9 cellular contexts compared by ENCODE assay signal in the genomic region with DNA sequence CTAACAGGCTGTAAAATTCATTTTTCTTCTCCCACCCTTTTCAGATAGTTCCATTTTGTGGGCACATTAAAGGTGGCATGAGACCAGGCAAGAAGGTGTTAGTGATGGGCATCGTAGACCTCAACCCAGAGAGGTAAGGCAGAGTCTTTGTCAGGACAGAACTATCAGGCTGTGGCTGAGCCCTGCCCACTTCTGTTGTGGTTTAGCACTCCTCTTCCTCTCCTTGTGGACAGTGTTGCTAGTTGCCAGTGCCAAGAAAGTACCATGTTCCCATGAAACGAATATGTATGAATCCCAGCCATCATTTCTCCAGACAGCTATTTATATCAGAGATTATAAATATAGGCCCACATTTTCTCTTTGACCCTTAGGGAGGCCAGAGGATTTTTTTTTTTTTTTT. TPM values are rescaled to one million over a fixed set of nuclear protein-coding genes. Genes with fewer than 3 reads are reported as not detected.
DNase-seq lines count a peak whose midpoint lies in the region; ATAC-seq and TF ChIP-seq lines count a peak whose summit lies in the region.
"Had no signal": no experiment of that assay in that cellular context is flagged by ENCODE, and none has a peak within 500 bp of the region (broad histone marks: within the 10 kb centered on the region; RNA-seq: fewer than 3 reads in every experiment).

No MANE protein-coding gene starts in this region.

- no peak for DNase-seq in activated naive CD4-positive, alpha-beta T cell treated with anti-CD3 and anti-CD28 coated beads, Interleukin-2, amount 10 ng/mL, durations not matched to agents 7 days and 5 days
- no peak for DNase-seq in activated naive CD4-positive, alpha-beta T cell treated with anti-CD3 and anti-CD28 coated beads, Interleukin-2, amount 50 U/mL, for 16 hours
- no peak for DNase-seq in activated CD4-positive, alpha-beta memory T cell treated with anti-CD3 and anti-CD28 coated beads, Interleukin-2, amount 10 ng/mL, durations not matched to agents 7 days and 5 days
- no peak for DNase-seq in immature natural killer cell
- no peak for DNase-seq in type B pancreatic cell (ENCODE audit: extremely low spot score, unreplicated experiment)
- no peak for DNase-seq in sciatic nerve (ENCODE audit: low spot score)
- DNase-seq: stimulated activated CD4-positive, alpha-beta T cell treated with anti-CD3 and anti-CD28 coated beads, Interleukin-12 subunit alpha, Interleukin-12 subunit beta, amount 100 ng/mL, for 4 hours had no signal

- no peaks in the 10 kb centered on the region for H3K36me3 Mint-ChIP-seq in activated naive CD4-positive, alpha-beta T cell treated with anti-CD3 and anti-CD28 coated beads, Interleukin-2, amount 10 ng/mL, durations not matched to agents 7 days and 5 days
- no peaks in the 10 kb centered on the region for H3K36me3 Mint-ChIP-seq in activated CD4-positive, alpha-beta memory T cell treated with anti-CD3 and anti-CD28 coated beads, Interleukin-2, amount 10 ng/mL, durations not matched to agents 7 days and 5 days (ENCODE audit: low read depth)
- H3K36me3 Mint-ChIP-seq in immature natural killer cell (peaks cover 0 to 3% (median 0%) of the 10 kb centered on the region in 3 donors), type B pancreatic cell (peaks cover 26% of the 10 kb centered on the region)

- CTCF ChIA-PET in activated naive CD4-positive, alpha-beta T cell treated with anti-CD3 and anti-CD28 coated beads, Interleukin-2, amount 10 ng/mL, durations not matched to agents 7 days and 5 days (lab: Charles Lee), result interaction anchor here (1.2 to 2.2 kb wide), 2 partner anchors 33 to 131 kb away, joined by 4 to 10 read pairs; no protein-coding TSS in a partner anchor
- CTCF ChIA-PET in activated CD4-positive, alpha-beta memory T cell treated with anti-CD3 and anti-CD28 coated beads, Interleukin-2, amount 10 ng/mL, durations not matched to agents 7 days and 5 days (lab: Charles Lee), result interaction anchor here (1.3 to 2.9 kb wide), 2 partner anchors 32 to 125 kb away, joined by 6 to 14 read pairs; no protein-coding TSS in a partner anchor

- TF ChIP-seq CTCF in type B pancreatic cell (conservative IDR thresholded peaks at IDR 0.05), result no peak

- peaks cover 55% of the 10 kb centered on the region for H3K27me3 Mint-ChIP-seq in activated naive CD4-positive, alpha-beta T cell treated with anti-CD3 and anti-CD28 coated beads, Interleukin-2, amount 10 ng/mL, durations not matched to agents 7 days and 5 days
- peaks cover 30% of the 10 kb centered on the region for H3K27me3 Mint-ChIP-seq in activated CD4-positive, alpha-beta memory T cell treated with anti-CD3 and anti-CD28 coated beads, Interleukin-2, amount 10 ng/mL, durations not matched to agents 7 days and 5 days
- H3K27me3 Mint-ChIP-seq in immature natural killer cell (ENCODE audit: low read depth in 3 of 3) (peaks cover 8 to 14% (median 9%) of the 10 kb centered on the region in 3 donors), type B pancreatic cell (no peaks in the 10 kb centered on the region)

- ATAC-seq in GM18868 (IDR thresholded peaks at IDR 0.05; ENCODE audit: unreplicated experiment) (no peak), GM21447 (IDR thresholded peaks at IDR 0.05; ENCODE audit: unreplicated experiment) (no peak), sciatic nerve (no peak)

- no peak overlapping the region for H3K27ac Mint-ChIP-seq in activated naive CD4-positive, alpha-beta T cell treated with anti-CD3 and anti-CD28 coated beads, Interleukin-2, amount 10 ng/mL, durations not matched to agents 7 days and 5 days
- H3K27ac Mint-ChIP-seq in activated CD4-positive, alpha-beta memory T cell treated with anti-CD3 and anti-CD28 coated beads, Interleukin-2, amount 10 ng/mL, durations not matched to agents 7 days and 5 days, result no peak overlapping the region
- H3K27ac Mint-ChIP-seq in immature natural killer cell (no peak overlapping the region), type B pancreatic cell (peak overlapping the region; percentile 92)

- intact Hi-C loops in sciatic nerve (cut with DNase I), result no loop called here

- POLR2A ChIA-PET in activated CD4-positive, alpha-beta memory T cell treated with anti-CD3 and anti-CD28 coated beads, Interleukin-2, amount 10 ng/mL, durations not matched to agents 7 days and 5 days (lab: Charles Lee), result interaction anchor here (0.6 kb wide), 1 partner anchor 554 kb away, joined by 3 read pairs; no protein-coding TSS in a partner anchor

- peak overlapping the region; percentile 72 for H3K4me3 Mint-ChIP-seq in activated naive CD4-positive, alpha-beta T cell treated with anti-CD3 and anti-CD28 coated beads, Interleukin-2, amount 10 ng/mL, durations not matched to agents 7 days and 5 days
- H3K4me3 Mint-ChIP-seq in activated CD4-positive, alpha-beta memory T cell treated with anti-CD3 and anti-CD28 coated beads, Interleukin-2, amount 10 ng/mL, durations not matched to agents 7 days and 5 days, result peak overlapping the region; percentile 69
- H3K4me3 Mint-ChIP-seq in immature natural killer cell (peak overlapping the region; percentile 79 to 85 (median 82)), type B pancreatic cell (peak overlapping the region; percentile 94)

- no peaks in the 10 kb centered on the region for H3K9me3 Mint-ChIP-seq in activated naive CD4-positive, alpha-beta T cell treated with anti-CD3 and anti-CD28 coated beads, Interleukin-2, amount 10 ng/mL, durations not matched to agents 7 days and 5 days
- H3K9me3 Mint-ChIP-seq in activated CD4-positive, alpha-beta memory T cell treated with anti-CD3 and anti-CD28 coated beads, Interleukin-2, amount 10 ng/mL, durations not matched to agents 7 days and 5 days, result no peaks in the 10 kb centered on the region
- H3K9me3 Mint-ChIP-seq in immature natural killer cell (peaks cover 0 to 2% (median 0%) of the 10 kb centered on the region in 6 donors), type B pancreatic cell (no peaks in the 10 kb centered on the region)

- H3K4me1 Mint-ChIP-seq in activated naive CD4-positive, alpha-beta T cell treated with anti-CD3 and anti-CD28 coated beads, Interleukin-2, amount 10 ng/mL, durations not matched to agents 7 days and 5 days, result peaks cover 12% of the 10 kb centered on the region
- H3K4me1 Mint-ChIP-seq in activated CD4-positive, alpha-beta memory T cell treated with anti-CD3 and anti-CD28 coated beads, Interleukin-2, amount 10 ng/mL, durations not matched to agents 7 days and 5 days, result peaks cover 10% of the 10 kb centered on the region
- peaks cover 6 to 19% of the 10 kb centered on the region in 2 donors for H3K4me1 Mint-ChIP-seq in immature natural killer cell
- H3K4me1 Mint-ChIP-seq in type B pancreatic cell (ENCODE audit: unreplicated experiment), result peaks cover 17% of the 10 kb centered on the region

RNA-seq across cellular contexts. Expression of a gene that starts 1.6 kb away (rescaled TPM):
- total RNA-seq in activated CD4-positive, alpha-beta memory T cell treated with anti-CD3 and anti-CD28 coated beads, Interleukin-2, amount 10 ng/mL, durations not matched to agents 7 days and 5 days, result 1 to 10 TPM; 2.1 to 2.6 TPM
- under 1 TPM in 2 of 3 donors, not detected in 1; 0.39 to 0.80 TPM for polyA plus RNA-seq in immature natural killer cell
- total RNA-seq in type B pancreatic cell (ENCODE audit: low replicate concordance) (19.2 and 20.3 TPM in 2 replicates), sciatic nerve (18.6 TPM)
